ENCODE assay signal across 1 cellular context in genomic region chr3:32501785-32502088, GRCh38.
TF ChIP-seq lines count a peak whose summit lies in the region.

No MANE protein-coding gene starts in this region.

TF ChIP-seq in GM23338, 12 proteins besides CTCF, POLR2A, EP300 and RAD21 (continued from another document):
- TF ChIP-seq ZNF462 (CRISPR knock-in tag; IDR thresholded peaks at IDR 0.05), result no peak
- no peak for TF ChIP-seq STAT1 (IDR thresholded peaks at IDR 0.05; ENCODE audit: unreplicated experiment)
- TF ChIP-seq ETS1 (IDR thresholded peaks at IDR 0.05), result no peak
- TF ChIP-seq NANOG (IDR thresholded peaks at IDR 0.05; ENCODE audit: borderline replicate concordance), result no peak
- no peak for TF ChIP-seq CREB1 (CRISPR knock-in tag; IDR thresholded peaks at IDR 0.05; ENCODE audit: low read depth)
